In the genomic region with DNA sequence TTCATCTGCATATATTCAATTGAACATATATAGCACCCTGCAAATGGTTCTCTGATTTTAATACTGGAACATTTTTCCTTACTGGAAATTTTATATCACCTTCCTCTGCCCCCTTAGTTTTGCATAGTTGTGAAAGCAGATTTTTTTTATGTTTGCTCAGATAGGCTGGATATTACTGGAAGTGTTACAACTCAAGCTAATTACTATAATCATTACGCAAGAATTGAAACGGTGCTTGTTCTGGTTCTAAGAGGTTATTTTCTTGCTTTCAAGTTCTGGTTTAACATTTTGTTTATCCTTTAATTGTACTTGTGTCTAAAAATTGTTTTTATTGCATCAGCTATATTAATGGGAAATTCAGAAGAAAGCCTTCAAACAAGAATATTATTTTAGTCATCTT, we compare ENCODE assay signal across 18 cellular contexts.
DNase-seq lines count a peak whose midpoint lies in the region; ATAC-seq, FAIRE-seq and TF ChIP-seq lines count a peak whose summit lies in the region.
"Had no signal": no experiment of that assay in that cellular context is flagged by ENCODE, and none has a peak within 500 bp of the region (broad histone marks: within the 10 kb centered on the region; RNA-seq: fewer than 3 reads in every experiment).

No MANE protein-coding gene starts in this region.

- intact Hi-C loops in IMR-90 (cut with micrococcal nuclease): no loop called here

- TF ChIP-seq CTCF in IMR-90 (conservative IDR thresholded peaks at IDR 0.05; ENCODE audit: low read depth, low read length): no peak

- no peaks in the 10 kb centered on the region for H3K27me3 ChIP-seq in IMR-90 (ENCODE audit: control insufficient read depth, insufficient read depth, low read length)

- H2AK5ac ChIP-seq in IMR-90 (ENCODE audit: low read depth, low read length): no peak overlapping the region

- no peaks in the 10 kb centered on the region for H4K20me1 ChIP-seq in IMR-90 (ENCODE audit: insufficient read depth, low read length)

- no peak overlapping the region for H2BK5ac ChIP-seq in IMR-90 (ENCODE audit: low read depth, low read length, poor library complexity, severe bottlenecking)

- no peak overlapping the region for H2AFZ ChIP-seq in IMR-90 (replicated peaks; ENCODE audit: low read length, poor library complexity)

- BruUV-seq in IMR-90 (replicated peaks; lab: Mats Ljungman, UMichigan): no TSS peak

- H3K9me1 ChIP-seq in IMR-90 (ENCODE audit: insufficient read depth, low read length): no peaks in the 10 kb centered on the region

- H2AK9ac ChIP-seq in IMR-90 (replicated peaks; ENCODE audit: low read depth, low read length, poor library complexity): no peak overlapping the region

- no peak for ATAC-seq in IMR-90 (ENCODE audit: low read depth)
- ATAC-seq in GM21717 (IDR thresholded peaks at IDR 0.05; ENCODE audit: unreplicated experiment): no peak
- ATAC-seq: HCT116 had no signal

- H3K4me1 ChIP-seq in IMR-90 (ENCODE audit: control insufficient read depth, insufficient read depth, low read length): no peaks in the 10 kb centered on the region

- DNase-seq in H54 (ENCODE audit: insufficient read length, low spot score) (no peak), IMR-90 (no peak), activated T-cell treated with anti-CD3 and anti-CD28 coated beads for 4 hours (no peak), urothelium cell line (ENCODE audit: low spot score) (no peak)
- DNase-seq: C1 segment of cervical spinal cord; Calu3; CD4-positive, alpha-beta memory T cell; COR-L47; DMS53; DMS79 treated with DMSO at 0.1 percent for 48 hours; GF-D8; GOT3; H9 had no signal

- FAIRE-seq in H54 (lab: Jason Lieb, UNC): peak; percentile 48
- peak; percentile 37 for FAIRE-seq in endometrium (lab: Jason Lieb, UNC)
- no peak for FAIRE-seq in urothelium cell line (lab: Jason Lieb, UNC)
- FAIRE-seq: GM12891, GM18507 had no signal

- H3K18ac ChIP-seq in IMR-90 (ENCODE audit: low read depth, low read length): no peak overlapping the region

- CTCF ChIA-PET in IMR-90 (lab: Yijun Ruan, JAX): interaction anchor here (0.6 kb wide), 1 partner anchor 10 kb away, joined by 5 read pairs; no protein-coding TSS in a partner anchor

- no peak overlapping the region for H3K27ac ChIP-seq in IMR-90 (ENCODE audit: insufficient read depth, low read length)

- H3K4me3 ChIP-seq in IMR-90 (ENCODE audit: insufficient read depth, low read depth, low read length): no peak overlapping the region

- H2BK20ac ChIP-seq in IMR-90 (ENCODE audit: low read depth, low read length): no peak overlapping the region

- H3K9me3 ChIP-seq in IMR-90 (ENCODE audit: control insufficient read depth, insufficient read depth, low read length): no peaks in the 10 kb centered on the region

- no peaks in the 10 kb centered on the region for H3K79me1 ChIP-seq in IMR-90 (ENCODE audit: low read depth in 1 of 2, low read length in 2 of 2)

- no peak for TF ChIP-seq POLR2A in H54 (IDR thresholded peaks at IDR 0.05; ENCODE audit: low read depth, low read length)
- TF ChIP-seq POLR2A in IMR-90 (IDR thresholded peaks at IDR 0.05; ENCODE audit: low read depth, low read length): no peak

- no peak overlapping the region for H3K4me2 ChIP-seq in IMR-90 (ENCODE audit: low read depth, low read length)

- H2BK120ac ChIP-seq in IMR-90 (ENCODE audit: low read depth, low read length): no peak overlapping the region

- no peak overlapping the region for H3K9ac ChIP-seq in IMR-90 (ENCODE audit: low read depth, low read length)

- WGBS in IMR-90 (ENCODE audit: extremely low coverage in 2 of 2, insufficient read length in 1 of 2), 2 experiments: no CpG with 5 or more reads among the region's 2 CpGs

- H3K56ac ChIP-seq in IMR-90 (ENCODE audit: extremely low read depth, insufficient read depth, low read length): no peak overlapping the region

- no peak for TF ChIP-seq RAD21 in IMR-90 (IDR thresholded peaks at IDR 0.05; ENCODE audit: low read length)

- no peaks in the 10 kb centered on the region for H3K36me3 ChIP-seq in IMR-90 (ENCODE audit: control insufficient read depth, insufficient read depth, low read length)

- no peak overlapping the region for H4K5ac ChIP-seq in IMR-90 (ENCODE audit: low read depth, low read length)

- no peak overlapping the region for H3K4ac ChIP-seq in IMR-90 (ENCODE audit: low read depth, low read length)

- H3K14ac ChIP-seq in IMR-90 (replicated peaks; ENCODE audit: low read depth, low read length): no peak overlapping the region

- dilution Hi-C loops in IMR-90 (cut with HindIII; ENCODE audit: low sequenced_read_pairs, unreplicated experiment): no loop called here

- no peak overlapping the region for H3K23ac ChIP-seq in IMR-90 (ENCODE audit: low read depth, low read length)

- H2BK15ac ChIP-seq in IMR-90 (ENCODE audit: low read depth, low read length): no peak overlapping the region

- H4K8ac ChIP-seq in IMR-90 (ENCODE audit: low read depth in 2 of 2, low read length in 2 of 2): no peak overlapping the region

- in situ Hi-C loops in IMR-90 (cut with MboI; ENCODE audit: low sequenced_read_pairs): no loop called here

- POLR2A ChIA-PET in IMR-90 (lab: Charles Lee; ENCODE audit: unreplicated experiment): no interaction called here

- no peak overlapping the region for H4K91ac ChIP-seq in IMR-90 (ENCODE audit: insufficient read depth, low read depth, low read length)

TF ChIP-seq in IMR-90, 13 proteins besides CTCF, POLR2A, EP300 and RAD21:
- TF ChIP-seq CEBPB (IDR thresholded peaks at IDR 0.05; ENCODE audit: low read depth, low read length) (peak; percentile 61), NFE2L2 (IDR thresholded peaks at IDR 0.05; ENCODE audit: low read depth, low read length) (no peak)
